Comparison of ENCODE assay signal across 19 cellular contexts in genomic region chr20:61444637-61445036, GRCh38.
A peak's percentile ranks its signal among the peaks of the same experiment; 100 is the strongest.
DNase-seq lines count a peak whose midpoint lies in the region; ATAC-seq, FAIRE-seq and TF ChIP-seq lines count a peak whose summit lies in the region.
"Had no signal": no experiment of that assay in that cellular context is flagged by ENCODE, and none has a peak within 500 bp of the region (broad histone marks: within the 10 kb centered on the region; RNA-seq: fewer than 3 reads in every experiment).

No MANE protein-coding gene starts in this region.

- H2AFZ ChIP-seq in K562 (ENCODE audit: low read depth, low read length) (no peak overlapping the region), H1 (ENCODE audit: low read length) (no peak overlapping the region), neural progenitor cell (replicated peaks) (no peak overlapping the region)

- H3F3A ChIP-seq in neural progenitor cell (ENCODE audit: low read depth): peaks cover 63% of the 10 kb centered on the region

- H3K4me1 Mint-ChIP-seq in neural progenitor cell: peaks cover 48% of the 10 kb centered on the region
- H3K4me1 Mint-ChIP-seq: CD4-positive, alpha-beta memory T cell had no signal

- no peaks in the 10 kb centered on the region for H3K4me1 ChIP-seq in K562 (replicated peaks in 1 of 2; ENCODE audit: control insufficient read depth in 2 of 2, insufficient read depth in 2 of 2, low read length in 2 of 2)
- H3K4me1 ChIP-seq in H1 (replicated peaks in 1 of 4; ENCODE audit: control insufficient read depth in 3 of 4, insufficient read depth in 4 of 4, low read length in 3 of 4): peaks cover 11 to 45% (median 31%) of the 10 kb centered on the region in 4 experiments
- peaks cover 84% of the 10 kb centered on the region for H3K4me1 ChIP-seq in neural progenitor cell
- no peaks in the 10 kb centered on the region for H3K4me1 ChIP-seq in heart right ventricle
- H3K4me1 ChIP-seq in heart left ventricle: no peaks in the 10 kb centered on the region

- peak overlapping the region; percentile 64; the same call in 1 of the 2 replicates for H2BK5ac ChIP-seq in H1 (ENCODE audit: low read depth, low read length)

- H3K9me3 Mint-ChIP-seq in neural progenitor cell: peaks cover 2% of the 10 kb centered on the region

- H3K79me2 ChIP-seq in K562 (ENCODE audit: control insufficient read depth, insufficient read depth, low read length) (no peaks in the 10 kb centered on the region), H1 (ENCODE audit: control insufficient read depth in 1 of 2, insufficient read depth in 2 of 2, low read length in 2 of 2) (no peaks in the 10 kb centered on the region; a peak in 1 of 4 replicates), neural progenitor cell (ENCODE audit: low read depth) (no peaks in the 10 kb centered on the region)

- no peak overlapping the region for H3K27ac ChIP-seq in K562 (ENCODE audit: extremely low read depth, low read depth, low read length)
- H3K27ac ChIP-seq in H1 (ENCODE audit: low read depth, low read length): no peak overlapping the region
- no peak overlapping the region for H3K27ac ChIP-seq in neural progenitor cell
- H3K27ac ChIP-seq in heart right ventricle: no peak overlapping the region
- no peak overlapping the region for H3K27ac ChIP-seq in heart left ventricle

- no peak overlapping the region for H3K4me3 Mint-ChIP-seq in neural progenitor cell
- H3K4me3 Mint-ChIP-seq: CD4-positive, alpha-beta memory T cell had no signal

- H3K27me3 Mint-ChIP-seq in neural progenitor cell (ENCODE audit: insufficient read depth, low read depth): peaks cover 3% of the 10 kb centered on the region

- no peak overlapping the region for H3K4ac ChIP-seq in H1 (replicated peaks; ENCODE audit: insufficient read length, low read depth, low read length)

- H3K36me3 ChIP-seq in K562 (ENCODE audit: control insufficient read depth, insufficient read depth, low read length) (no peaks in the 10 kb centered on the region), H1 (ENCODE audit: control insufficient read depth in 2 of 4, insufficient read depth in 4 of 4, low read length in 3 of 4) (no peaks in the 10 kb centered on the region), neural progenitor cell (no peaks in the 10 kb centered on the region), heart right ventricle (no peaks in the 10 kb centered on the region), heart left ventricle (no peaks in the 10 kb centered on the region)

- H3K27ac Mint-ChIP-seq in neural progenitor cell: no peak overlapping the region
- H3K27ac Mint-ChIP-seq: CD4-positive, alpha-beta memory T cell had no signal

- WGBS in K562 (ENCODE audit: insufficient coverage, low coverage, missing lambda C conversion rate): 21% methylated on average over 5 of the region's 5 CpGs
- 82% methylated on average over 5 of the region's 5 CpGs; no CpG with 5 or more reads in 1 of the 2 experiments for WGBS in H1 (ENCODE audit: extremely low coverage in 1 of 2, insufficient coverage in 1 of 2, insufficient read length in 1 of 2, insufficient replicate concordance in 2 of 2, low coverage in 1 of 2, low lambda C conversion rate in 2 of 2, missing lambda C conversion rate in 1 of 2), 2 experiments
- 86% methylated on average over 5 of the region's 5 CpGs for WGBS in heart right ventricle, 2 donors
- 72 to 89% (median 82%) methylated on average over 5 of the region's 5 CpGs for WGBS in heart left ventricle, 4 donors

- TF ChIP-seq EP300 in K562 (IDR thresholded peaks at IDR 0.05; ENCODE audit: low read length) (no peak), H1 (IDR thresholded peaks at IDR 0.05; ENCODE audit: borderline replicate concordance in 1 of 2, low read depth in 2 of 2, low read length in 2 of 2) (no peak)

- no peak for TF ChIP-seq CTCF in K562 (IDR thresholded peaks at IDR 0.05 in 2 of 3, conservative IDR thresholded peaks at IDR 0.05 in 1 of 3; ENCODE audit: insufficient read depth in 2 of 3, low read depth in 1 of 3, low read length in 3 of 3)
- TF ChIP-seq CTCF in H1 (IDR thresholded peaks at IDR 0.05; ENCODE audit: control extremely low read depth in 1 of 3, insufficient read depth in 1 of 3, low read depth in 1 of 3, low read length in 3 of 3): no peak
- TF ChIP-seq CTCF in neural progenitor cell (IDR thresholded peaks at IDR 0.05): no peak
- TF ChIP-seq CTCF in GM13976 (IDR thresholded peaks at IDR 0.05; ENCODE audit: borderline replicate concordance, control extremely low read depth, extremely low read depth, insufficient read depth, missing control alignments): no peak
- TF ChIP-seq CTCF in heart right ventricle (IDR thresholded peaks at IDR 0.05): no peak
- no peak for TF ChIP-seq CTCF in heart left ventricle (IDR thresholded peaks at IDR 0.05)

- POLR2A ChIA-PET in K562 (lab: Yijun Ruan, JAX): no interaction called here
- POLR2A ChIA-PET in H1 (lab: Charles Lee; ENCODE audit: partially characterized antibody): no interaction called here

- H3K18ac ChIP-seq in H1 (ENCODE audit: extremely low read depth, low read length): no peak overlapping the region

- ATAC-seq in K562 (no peak), heart right ventricle (no peak), heart left ventricle (no peak)

- no peak overlapping the region for H3K4me2 ChIP-seq in K562 (ENCODE audit: insufficient read depth, low read length)
- H3K4me2 ChIP-seq in H1 (ENCODE audit: insufficient read depth in 1 of 2, low read depth in 2 of 2, low read length in 2 of 2): no peak overlapping the region
- peak overlapping the region; percentile 36 for H3K4me2 ChIP-seq in neural progenitor cell

- H2AK5ac ChIP-seq in H1 (ENCODE audit: low read depth, low read length): 0 out of 2 replicates have a peak overlapping the region, but pooled peaks have one; percentile 44

- no peaks in the 10 kb centered on the region for H3K9me1 ChIP-seq in K562 (ENCODE audit: control insufficient read depth, insufficient read depth, low read length)

- H4K20me1 ChIP-seq in K562 (replicated peaks; ENCODE audit: control insufficient read depth, insufficient read depth, low read length): no peaks in the 10 kb centered on the region
- no peaks in the 10 kb centered on the region for H4K20me1 ChIP-seq in H1 (replicated peaks in 1 of 2; ENCODE audit: control insufficient read depth in 1 of 2, insufficient read depth in 2 of 2, low read length in 2 of 2)
- H4K20me1 ChIP-seq in neural progenitor cell (ENCODE audit: low read depth): no peaks in the 10 kb centered on the region

- H3K36me3 Mint-ChIP-seq in neural progenitor cell: no peaks in the 10 kb centered on the region
- H3K36me3 Mint-ChIP-seq: CD4-positive, alpha-beta memory T cell had no signal

- in situ Hi-C loops in K562 (cut with MboI) (no loop called here), GM13976 (cut with MboI; ENCODE audit: low sequenced_read_pairs, unreplicated experiment) (no loop called here)

- no peak for TF ChIP-seq POLR2A in K562 (conservative IDR thresholded peaks at IDR 0.05)
- no peak for TF ChIP-seq POLR2A in H1 (IDR thresholded peaks at IDR 0.05; ENCODE audit: control extremely low read depth in 1 of 2, low read depth in 2 of 2, low read length in 2 of 2)
- no peak for TF ChIP-seq POLR2A in heart left ventricle (IDR thresholded peaks at IDR 0.05)

- H4K8ac ChIP-seq in H1 (ENCODE audit: extremely low read depth, insufficient read depth, low read length): no peak overlapping the region

- H3K23ac ChIP-seq in H1 (ENCODE audit: insufficient read length): no peak overlapping the region

- DNase-seq in GM18507 (ENCODE audit: extremely low spot score, insufficient read length, low read depth) (no peak), K562 (ENCODE audit: extremely low read depth in 1 of 4, low spot score in 3 of 4) (no peak), H1 (ENCODE audit: low read depth in 1 of 2, low spot score in 2 of 2) (no peak), neural progenitor cell (ENCODE audit: low spot score) (no peak), SHP77 treated with DMSO at 0.1 percent for 48 hours (lab: John Stamatoyannopoulos, UW) (no peak), GM13976 (ENCODE audit: low spot score) (no peak), heart right ventricle (no peak), heart left ventricle (no peak)
- DNase-seq: C1 segment of cervical spinal cord; Calu3; CD4-positive, alpha-beta memory T cell; COR-L47; DMS53; DMS79 treated with DMSO at 0.1 percent for 48 hours; GF-D8; GOT3; H7; HCEC 1CT had no signal

- H3K79me1 ChIP-seq in H1 (ENCODE audit: low read depth, low read length): no peaks in the 10 kb centered on the region

- peak overlapping the region; percentile 57 for H4K91ac ChIP-seq in H1 (replicated peaks; ENCODE audit: insufficient read length, low read length)

- intact Hi-C loops in K562 (cut with micrococcal nuclease) (no loop called here), heart right ventricle (cut with DNase I) (no loop called here), heart left ventricle (cut with DNase I) (no loop called here)

- no peaks in the 10 kb centered on the region for H3K9me3 ChIP-seq in K562 (replicated peaks; ENCODE audit: control insufficient read depth, insufficient read depth, low read depth, low read length)
- no peaks in the 10 kb centered on the region for H3K9me3 ChIP-seq in H1 (ENCODE audit: insufficient read depth in 2 of 2, low read depth in 1 of 2, low read length in 1 of 2)
- H3K9me3 ChIP-seq in neural progenitor cell (ENCODE audit: low read depth): no peaks in the 10 kb centered on the region
- no peaks in the 10 kb centered on the region for H3K9me3 ChIP-seq in heart right ventricle
- no peaks in the 10 kb centered on the region for H3K9me3 ChIP-seq in heart left ventricle

- H2BK15ac ChIP-seq in H1 (ENCODE audit: low read length): peak overlapping the region; percentile 34; the same call in 1 of the 2 replicates

- peak overlapping the region; percentile 74; the same call in 1 of the 2 replicates for H2BK20ac ChIP-seq in H1 (ENCODE audit: low read length)

- H3K56ac ChIP-seq in H1 (replicated peaks; ENCODE audit: insufficient read length, low read depth, low read length): no peak overlapping the region

- TF ChIP-seq RAD21 in K562 (CRISPR knock-in tag; conservative IDR thresholded peaks at IDR 0.05 in 1 of 2, IDR thresholded peaks at IDR 0.05 in 1 of 2) (no peak), H1 (IDR thresholded peaks at IDR 0.05 in 1 of 2, conservative IDR thresholded peaks at IDR 0.05 in 1 of 2; ENCODE audit: low read depth in 2 of 2, low read length in 2 of 2) (no peak)

- peak overlapping the region; percentile 91; the same call in 1 of the 2 replicates for H2BK12ac ChIP-seq in H1 (ENCODE audit: low read depth, low read length)

- no peak overlapping the region for H3K4me3 ChIP-seq in K562
- H3K4me3 ChIP-seq in H1 (ENCODE audit: extremely low read depth in 1 of 4, insufficient read depth in 2 of 4, low read depth in 3 of 4, low read length in 4 of 4): no peak overlapping the region
- no peak overlapping the region for H3K4me3 ChIP-seq in neural progenitor cell
- H3K4me3 ChIP-seq in heart right ventricle: no peak overlapping the region
- no peak overlapping the region for H3K4me3 ChIP-seq in heart left ventricle

- no TSS peak for BruUV-seq in K562 (replicated peaks; lab: Mats Ljungman, UMichigan)

- H2BK120ac ChIP-seq in H1 (replicated peaks; ENCODE audit: low read depth, low read length): peak overlapping the region; percentile 75

- FAIRE-seq in GM18507 (lab: Jason Lieb, UNC) (peak; percentile 18), K562 (lab: Jason Lieb, UNC) (peak; percentile 80), H1 (lab: Jason Lieb, UNC) (peak; percentile 42)
- FAIRE-seq: GM12892 had no signal

- H3K9ac ChIP-seq in K562 (ENCODE audit: insufficient read depth in 1 of 2, low read depth in 2 of 2, low read length in 2 of 2) (no peak overlapping the region), H1 (replicated peaks in 1 of 4; ENCODE audit: extremely low read depth in 1 of 4, low read depth in 3 of 4, low read length in 3 of 4) (no peak overlapping the region), neural progenitor cell (no peak overlapping the region)

- H3K27me3 ChIP-seq in K562 (ENCODE audit: control insufficient read depth in 2 of 2, insufficient read depth in 2 of 2, low read length in 2 of 2) (peaks cover 0 to 10% of the 10 kb centered on the region in 2 experiments; a peak in 2 of 5 replicates), H1 (replicated peaks in 1 of 4; ENCODE audit: control insufficient read depth in 3 of 4, extremely low read depth in 1 of 4, insufficient read depth in 3 of 4, low read length in 3 of 4) (no peaks in the 10 kb centered on the region), neural progenitor cell (no peaks in the 10 kb centered on the region), heart right ventricle (peaks cover 0 to 37% (median 11%) of the 10 kb centered on the region in 7 donors), heart left ventricle (peaks cover 0 to 11% (median 0%) of the 10 kb centered on the region in 9 donors)

- no peak overlapping the region for H4K5ac ChIP-seq in H1 (ENCODE audit: insufficient read length, low read depth, low read length)

- CTCF ChIA-PET in K562 (lab: Yijun Ruan, JAX; ENCODE audit: low intra/inter-chr PET ratio): no interaction called here
- CTCF ChIA-PET in H1 (lab: Charles Lee; ENCODE audit: partially characterized antibody): no interaction called here

- no peaks in the 10 kb centered on the region; the same call in none of the 2 replicates for H3K23me2 ChIP-seq in H1 (ENCODE audit: low read depth, low read length)

- H3K14ac ChIP-seq in H1 (ENCODE audit: insufficient read length): no peak overlapping the region
